In the genomic region with DNA sequence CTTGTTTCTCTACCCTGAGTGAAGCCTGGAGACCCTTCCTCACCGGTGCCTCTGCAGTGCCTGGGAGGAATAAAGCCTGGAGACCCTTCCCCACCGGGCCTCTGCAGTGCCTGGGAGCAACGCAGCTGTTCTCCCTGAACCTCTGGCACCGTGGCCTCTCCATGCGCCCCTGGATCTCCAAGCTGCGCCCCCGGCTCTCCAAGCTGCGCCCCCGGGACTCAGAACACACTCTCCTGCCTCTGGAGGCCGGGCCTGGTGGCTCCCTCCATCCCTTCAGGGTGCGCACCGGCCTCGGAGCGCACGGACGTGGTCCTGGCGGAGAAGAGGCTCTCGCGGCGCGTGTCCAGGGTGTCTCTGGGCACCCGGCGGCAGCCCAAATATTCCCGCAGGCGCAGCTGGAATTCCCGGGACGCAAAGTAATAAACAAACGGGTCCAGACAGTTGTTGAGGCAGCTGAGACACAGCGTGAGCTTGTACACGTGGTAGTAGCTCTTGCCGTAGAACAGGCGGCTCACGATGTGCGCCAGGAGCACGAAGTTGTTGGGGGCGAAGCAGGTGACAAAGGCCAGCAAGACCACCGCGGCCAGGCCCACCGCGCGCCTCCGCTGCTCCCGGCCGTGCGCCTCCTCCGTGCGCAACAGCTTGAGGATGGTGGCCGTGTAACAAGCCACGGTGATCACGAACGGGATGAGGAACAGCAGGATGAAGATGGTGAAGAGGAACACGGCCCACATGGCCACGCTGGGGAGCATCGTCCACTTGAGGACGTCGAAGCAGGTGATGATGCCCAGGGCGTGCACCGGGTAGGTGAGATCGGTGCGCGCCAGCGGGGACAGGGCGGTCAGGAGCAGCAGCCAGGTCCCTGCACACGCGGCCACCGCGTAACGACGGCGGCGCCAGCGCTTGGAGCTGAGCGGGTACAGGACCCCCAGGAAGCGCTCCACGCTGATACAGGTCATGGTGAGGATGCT, we compare ENCODE assay signal across 9 cellular contexts. TPM values are rescaled to one million over a fixed set of nuclear protein-coding genes. Genes with fewer than 3 reads are reported as not detected.
DNase-seq lines count a peak whose midpoint lies in the region; ATAC-seq and TF ChIP-seq lines count a peak whose summit lies in the region.
"Had no signal": no experiment of that assay in that cellular context is flagged by ENCODE, and none has a peak within 500 bp of the region (broad histone marks: within the 10 kb centered on the region; RNA-seq: fewer than 3 reads in every experiment).

No MANE protein-coding gene starts in this region.

- H3K36me3 ChIP-seq in lung (ENCODE audit: control insufficient read depth in 2 of 2, insufficient read depth in 2 of 2, low read length in 2 of 2) = no peaks in the 10 kb centered on the region

- no peaks in the 10 kb centered on the region for H3K9me3 ChIP-seq in lung (ENCODE audit: control insufficient read depth in 2 of 2, insufficient read depth in 1 of 2, low read length in 1 of 2)

- H3K4me3 Mint-ChIP-seq in activated T-helper 2 cell treated with anti-CD3 and anti-CD28 coated beads, Interferon-gamma antibody, Interleukin-2, Interleukin-4, amounts not matched to agents 10 μg/mL and 5 μg/mL and 100 μg/mL, durations not matched to agents 14 hours and 24 hours and 36 hours (ENCODE audit: low read depth) = peak overlapping the region; percentile 76

- peaks cover 0 to 2% of the 10 kb centered on the region in 2 donors for H3K4me1 ChIP-seq in lung (ENCODE audit: control insufficient read depth in 2 of 2, insufficient read depth in 2 of 2, low read length in 2 of 2)

- no peaks in the 10 kb centered on the region for H3K27me3 ChIP-seq in lung (ENCODE audit: control insufficient read depth, insufficient read depth)

- WGBS in lung, 2 donors = 55 to 79% methylated on average over 74 to 75 of the region's 75 CpGs

- no peak overlapping the region for H3K4me3 ChIP-seq in lung

- peak; percentile 3 for DNase-seq in stimulated activated CD4-positive, alpha-beta T cell treated with anti-CD3 and anti-CD28 coated beads, Interleukin-4, amount 100 ng/mL, for 24 hours
- DNase-seq in stimulated activated CD4-positive, alpha-beta T cell treated with anti-CD3 and anti-CD28 coated beads, Interleukin-1b, Interleukin-23, amount 100 ng/mL, for 48 hours = no peak
- peak; percentile 8 for DNase-seq in activated T-helper 2 cell treated with anti-CD3 and anti-CD28 coated beads, Interferon-gamma antibody, Interleukin-2, Interleukin-4, amounts not matched to agents 10 μg/mL and 5 μg/mL and 100 μg/mL, durations not matched to agents 14 hours and 24 hours and 36 hours (ENCODE audit: low spot score)
- DNase-seq in lung (ENCODE audit: low spot score) = peak; percentile 3
- no peak for DNase-seq in KBM-7
- no peak for DNase-seq in kidney tubule cell (ENCODE audit: low spot score)
- DNase-seq: NCI-H1105 had no signal

- H3K27me3 Mint-ChIP-seq in activated T-helper 2 cell treated with anti-CD3 and anti-CD28 coated beads, Interferon-gamma antibody, Interleukin-2, Interleukin-4, amounts not matched to agents 10 μg/mL and 5 μg/mL and 100 μg/mL, durations not matched to agents 14 hours and 24 hours and 36 hours (ENCODE audit: low read depth) = no peaks in the 10 kb centered on the region

- in situ Hi-C loops in KBM-7 (cut with MboI; ENCODE audit: low pct_unique_long_range_greater_than_20kb, low sequenced_read_pairs) = loop anchor here (25.0 kb wide), 1 partner anchor 1147 kb away; no protein-coding TSS in a partner anchor

- peaks cover 73% of the 10 kb centered on the region for H3K4me1 Mint-ChIP-seq in activated T-helper 2 cell treated with anti-CD3 and anti-CD28 coated beads, Interferon-gamma antibody, Interleukin-2, Interleukin-4, amounts not matched to agents 10 μg/mL and 5 μg/mL and 100 μg/mL, durations not matched to agents 14 hours and 24 hours and 36 hours (ENCODE audit: low read depth)

- no peaks in the 10 kb centered on the region for H3K9me3 Mint-ChIP-seq in activated T-helper 2 cell treated with anti-CD3 and anti-CD28 coated beads, Interferon-gamma antibody, Interleukin-2, Interleukin-4, amounts not matched to agents 10 μg/mL and 5 μg/mL and 100 μg/mL, durations not matched to agents 14 hours and 24 hours and 36 hours

- ATAC-seq in lung (ENCODE audit: insufficient read depth, low FRiP score) (no peak), HG03571 (IDR thresholded peaks at IDR 0.05; ENCODE audit: unreplicated experiment) (no peak), esophagus mucosa (no peak)

- TF ChIP-seq CTCF in lung (IDR thresholded peaks at IDR 0.05; ENCODE audit: control extremely low read depth, extremely low read depth) = no peak

- peaks cover 31% of the 10 kb centered on the region for H3K36me3 Mint-ChIP-seq in activated T-helper 2 cell treated with anti-CD3 and anti-CD28 coated beads, Interferon-gamma antibody, Interleukin-2, Interleukin-4, amounts not matched to agents 10 μg/mL and 5 μg/mL and 100 μg/mL, durations not matched to agents 14 hours and 24 hours and 36 hours (ENCODE audit: low read depth)

- intact Hi-C loops in activated T-helper 2 cell treated with anti-CD3 and anti-CD28 coated beads, Interferon-gamma antibody, Interleukin-2, Interleukin-4, amounts not matched to agents 10 μg/mL and 5 μg/mL and 100 μg/mL, durations not matched to agents 14 hours and 24 hours and 36 hours (cut with micrococcal nuclease) = loop anchor here (5.0 kb wide), 1 partner anchor 37 kb away; no protein-coding TSS in a partner anchor

- H3K27ac Mint-ChIP-seq in activated T-helper 2 cell treated with anti-CD3 and anti-CD28 coated beads, Interferon-gamma antibody, Interleukin-2, Interleukin-4, amounts not matched to agents 10 μg/mL and 5 μg/mL and 100 μg/mL, durations not matched to agents 14 hours and 24 hours and 36 hours = peak overlapping the region; percentile 96

- no peak overlapping the region for H3K27ac ChIP-seq in lung (ENCODE audit: low read depth in 1 of 2, low read length in 1 of 2)

RNA-seq across cellular contexts. Expression of a gene that starts 12.8 kb away (rescaled TPM):
- 41.8 and 42.6 TPM in 2 replicates for total RNA-seq in activated T-helper 2 cell treated with anti-CD3 and anti-CD28 coated beads, Interferon-gamma antibody, Interleukin-2, Interleukin-4, amounts not matched to agents 10 μg/mL and 5 μg/mL and 100 μg/mL, durations not matched to agents 14 hours and 24 hours and 36 hours
- 10 to 100 TPM; 12.3 to 29.4 TPM for total RNA-seq in lung
- 10 to 100 TPM; 17.0 to 26.6 TPM for polyA plus RNA-seq in lung
- total RNA-seq in esophagus mucosa = 8.1 TPM

Comparison
In these comparisons a context has a peak if more than half of its experiments do, and no peak if none do; other contexts are left out.
1. DNase-seq: peak in stimulated activated CD4-positive, alpha-beta T cell treated with anti-CD3 and anti-CD28 coated beads, Interleukin-4, amount 100 ng/mL, for 24 hours (single experiment), activated T-helper 2 cell treated with anti-CD3 and anti-CD28 coated beads, Interferon-gamma antibody, Interleukin-2, Interleukin-4, amounts not matched to agents 10 μg/mL and 5 μg/mL and 100 μg/mL, durations not matched to agents 14 hours and 24 hours and 36 hours (single experiment) and lung (single experiment); none in stimulated activated CD4-positive, alpha-beta T cell treated with anti-CD3 and anti-CD28 coated beads, Interleukin-1b, Interleukin-23, amount 100 ng/mL, for 48 hours (single experiment), KBM-7 (single experiment) and kidney tubule cell (single experiment).